ENCODE assay signal across 10 cellular contexts in genomic region chr7:31948041-31948440, GRCh38.
DNase-seq lines count a peak whose midpoint lies in the region; ATAC-seq and TF ChIP-seq lines count a peak whose summit lies in the region.
"Had no signal": no experiment of that assay in that cellular context is flagged by ENCODE, and none has a peak within 500 bp of the region (broad histone marks: within the 10 kb centered on the region; RNA-seq: fewer than 3 reads in every experiment).

No MANE protein-coding gene starts in this region.

- H3K4me1 ChIP-seq in neuronal stem cell (ENCODE audit: control insufficient read depth in 2 of 2, insufficient read depth in 1 of 2, low read depth in 1 of 2, low read length in 2 of 2), result no peaks in the 10 kb centered on the region

- no peak overlapping the region for H3K23ac ChIP-seq in neuronal stem cell (ENCODE audit: low read depth, low read length, poor library complexity)

- H3K4ac ChIP-seq in neuronal stem cell (ENCODE audit: low read length), result no peak overlapping the region

- no peak overlapping the region for H3K18ac ChIP-seq in neuronal stem cell (ENCODE audit: low read length)

- H2BK15ac ChIP-seq in neuronal stem cell (ENCODE audit: low read length), result no peak overlapping the region

- H3K9ac ChIP-seq in neuronal stem cell (ENCODE audit: low read depth, low read length, poor library complexity), result no peak overlapping the region

- H3K4me3 ChIP-seq in choroid plexus epithelial cell (ENCODE audit: low read depth, low read length) (no peak overlapping the region), neuronal stem cell (ENCODE audit: low read length in 2 of 2) (no peak overlapping the region)

- no peak overlapping the region for H2BK120ac ChIP-seq in neuronal stem cell (ENCODE audit: low read depth, low read length)

- no peak overlapping the region for H2AFZ ChIP-seq in neuronal stem cell (ENCODE audit: low read length)

- H3K4me2 ChIP-seq in neuronal stem cell (ENCODE audit: insufficient read depth, low read length, poor library complexity, severe bottlenecking), result no peak overlapping the region

- H3K27me3 ChIP-seq in neuronal stem cell (ENCODE audit: control insufficient read depth in 3 of 3, insufficient read depth in 3 of 3, low read depth in 1 of 3, low read length in 3 of 3), result no peaks in the 10 kb centered on the region

- H3K27ac ChIP-seq in neuronal stem cell (replicated peaks; ENCODE audit: low read length), result no peak overlapping the region

- H3K14ac ChIP-seq in neuronal stem cell (ENCODE audit: low read length), result no peak overlapping the region

- DNase-seq in EH (ENCODE audit: low read depth) (peak; percentile 95), HPDE6-E6E7 (ENCODE audit: extremely low spot score) (peak; percentile 66), choroid plexus epithelial cell (ENCODE audit: low read depth) (peak; percentile 71), myocyte (ENCODE audit: low read depth) (peak; percentile 5), neuronal stem cell (ENCODE audit: low spot score) (no peak)
- no peak for DNase-seq in activated T-cell treated with anti-CD3 and anti-CD28 coated beads, Interleukin-2, amount 50 U/mL, for 48 hours
- DNase-seq: activated CD8-positive, alpha-beta memory T cell treated with anti-CD3 and anti-CD28 coated beads, Interleukin-2, amount 10 ng/mL, durations not matched to agents 7 days and 5 days; left cardiac atrium had no signal

- WGBS in neuronal stem cell (ENCODE audit: extremely low coverage in 2 of 2, insufficient read length in 2 of 2, insufficient replicate concordance in 1 of 2), 2 donors, result no CpG with 5 or more reads among the region's 1 CpG

- no peak overlapping the region for H4K91ac ChIP-seq in neuronal stem cell (ENCODE audit: low read depth, low read length, poor library complexity)

- no peak overlapping the region for H2BK12ac ChIP-seq in neuronal stem cell (ENCODE audit: low read length)

- H3K36me3 ChIP-seq in neuronal stem cell (replicated peaks in 1 of 2; ENCODE audit: control insufficient read depth in 2 of 2, insufficient read depth in 2 of 2, low read length in 2 of 2), result no peaks in the 10 kb centered on the region

- H2AK5ac ChIP-seq in neuronal stem cell (ENCODE audit: low read depth, low read length), result no peak overlapping the region

- TF ChIP-seq POLR2A in GM18505 (IDR thresholded peaks at IDR 0.05; ENCODE audit: borderline replicate concordance, extremely low read depth, insufficient read depth, insufficient read length), result no peak

- H3K79me1 ChIP-seq in neuronal stem cell (ENCODE audit: low read depth, low read length), result no peaks in the 10 kb centered on the region

- no peak for TF ChIP-seq CTCF in choroid plexus epithelial cell (conservative IDR thresholded peaks at IDR 0.05; ENCODE audit: low read depth, low read length)

- no peak overlapping the region for H2BK5ac ChIP-seq in neuronal stem cell (ENCODE audit: low read length)

- H3K9me3 ChIP-seq in neuronal stem cell (replicated peaks in 1 of 2; ENCODE audit: control insufficient read depth in 2 of 2, insufficient read depth in 1 of 2, low read depth in 1 of 2, low read length in 2 of 2), result peaks cover 0 to 2% of the 10 kb centered on the region in 2 donors

- ATAC-seq in GM18505 (IDR thresholded peaks at IDR 0.05; ENCODE audit: unreplicated experiment), result no peak
- ATAC-seq in HG02970 (IDR thresholded peaks at IDR 0.05; ENCODE audit: low FRiP score, unreplicated experiment), result no peak
- ATAC-seq: activated CD8-positive, alpha-beta memory T cell treated with anti-CD3 and anti-CD28 coated beads, Interleukin-2, amount 10 ng/mL, durations not matched to agents 7 days and 5 days had no signal

- H4K8ac ChIP-seq in neuronal stem cell (ENCODE audit: low read depth, low read length), result no peak overlapping the region

Comparison
In these comparisons a context has a peak if more than half of its experiments do, and no peak if none do; other contexts are left out.
1. DNase-seq: peak in EH (single experiment), HPDE6-E6E7 (single experiment), choroid plexus epithelial cell (single experiment) and myocyte (single experiment); none in neuronal stem cell (single experiment) and activated T-cell treated with anti-CD3 and anti-CD28 coated beads, Interleukin-2, amount 50 U/mL, for 48 hours (0 of 2).